Comparison of ENCODE assay signal across 7 cellular contexts in the genomic region with DNA sequence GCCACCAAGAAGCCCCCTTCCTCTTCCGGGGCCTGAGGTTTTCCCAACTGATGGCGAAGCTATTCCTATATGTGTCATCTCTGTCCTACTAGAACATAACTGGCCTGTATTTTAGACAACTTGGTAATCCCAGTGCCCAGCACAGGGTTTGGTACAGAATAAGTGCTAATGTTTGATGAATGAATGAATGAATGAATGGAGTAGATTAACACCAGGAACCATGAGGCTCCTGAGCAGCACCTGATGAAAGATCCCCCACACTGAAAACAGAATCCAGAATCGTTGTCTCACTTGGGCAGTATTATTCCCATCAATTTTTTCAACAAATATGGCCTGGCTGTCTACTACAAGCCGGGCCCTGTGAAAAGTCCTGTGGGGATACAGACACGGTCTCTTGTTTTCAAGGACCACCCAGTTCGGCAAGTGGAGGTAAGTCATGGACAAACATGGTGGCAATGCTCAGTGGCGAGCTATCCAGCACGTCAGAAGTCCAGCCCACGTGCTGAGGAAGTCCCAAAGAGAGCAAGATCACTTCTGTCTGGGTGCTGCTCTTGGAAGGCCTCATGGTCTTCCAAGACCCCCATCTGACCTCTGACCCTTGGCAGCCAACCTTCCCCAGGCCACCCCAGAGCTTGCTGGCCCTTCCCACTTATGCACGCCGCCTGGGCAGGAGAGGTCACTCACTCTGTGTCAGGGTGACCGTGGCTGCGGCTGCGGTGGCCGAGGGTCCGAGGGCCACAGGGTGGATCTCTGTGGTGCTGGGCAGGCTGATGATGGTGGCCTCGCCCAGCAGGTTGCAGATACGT. TPM values are rescaled to one million over a fixed set of nuclear protein-coding genes. Genes with fewer than 3 reads are reported as not detected.
DNase-seq lines count a peak whose midpoint lies in the region; ATAC-seq and TF ChIP-seq lines count a peak whose summit lies in the region.

No MANE protein-coding gene starts in this region.

- 77 to 91% (median 86%) methylated on average over 10 to 18 of the region's 18 CpGs for whole genome bisulfite sequencing in spleen, 5 donors

- TF ChIP-seq CTCF in HEK293 (tag by site-specific recombination; IDR thresholded peaks at IDR 0.05): no peak
- no peak for TF ChIP-seq CTCF in activated B cell treated with CpG ODN at 0.5 μM for 24 hours (IDR thresholded peaks at IDR 0.05)
- TF ChIP-seq CTCF in spleen (IDR thresholded peaks at IDR 0.05 in 8 of 11, conservative IDR thresholded peaks at IDR 0.05 in 3 of 11): no peak

- H3K27me3 ChIP-seq in iPS-15b (ENCODE audit: control insufficient read depth, insufficient read depth, low read length) (no peaks in the 10 kb centered on the region), spleen (replicated peaks in 1 of 7) (no peaks in the 10 kb centered on the region)

- no peak for ATAC-seq in activated B cell treated with CpG ODN at 0.5 μM for 24 hours (ENCODE audit: low read depth)

- H3K4me1 Mint-ChIP-seq in activated B cell treated with CpG ODN at 0.5 μM for 24 hours: peaks cover 70% of the 10 kb centered on the region

- intact Hi-C loops in activated B cell treated with CpG ODN at 0.5 μM for 24 hours (cut with micrococcal nuclease): loop anchor here (2.0 to 5.0 kb wide), 4 partner anchors 39 to 819 kb away; a partner anchor contains a TSS
- intact Hi-C loops in spleen (cut with DNase I; ENCODE audit: low total_unique reads): no loop called here

- CTCF ChIA-PET in HEK293 (lab: Yijun Ruan, JAX) (interaction anchor here (0.7 to 2.0 kb wide), 5 partner anchors 15 to 59 kb away, joined by 3 to 14 read pairs (median 4); no protein-coding TSS in a partner anchor), activated B cell treated with CpG ODN at 0.5 μM for 24 hours (lab: Charles Lee) (interaction anchor here (1.6 kb wide), 1 partner anchor 122 kb away, joined by 7 read pairs; no protein-coding TSS in a partner anchor)

- H3K9me3 Mint-ChIP-seq in activated B cell treated with CpG ODN at 0.5 μM for 24 hours: no peaks in the 10 kb centered on the region

- peak overlapping the region; percentile 75 for H3K27ac Mint-ChIP-seq in activated B cell treated with CpG ODN at 0.5 μM for 24 hours

- no peak for TF ChIP-seq POLR2A in spleen (IDR thresholded peaks at IDR 0.05)

- H3K36me3 Mint-ChIP-seq in activated B cell treated with CpG ODN at 0.5 μM for 24 hours (ENCODE audit: low read depth): peaks cover 16% of the 10 kb centered on the region

- H3K27ac ChIP-seq in HEK293 (ENCODE audit: extremely low read depth, low read depth, low read length) (peak overlapping the region; percentile 51; the same call in 1 of the 2 replicates), spleen (peak overlapping the region; percentile 66 to 99 (median 98))

- H3K9me3 ChIP-seq in HEK293 (ENCODE audit: control insufficient read depth, insufficient read depth, low read depth, low read length): no peaks in the 10 kb centered on the region
- no peaks in the 10 kb centered on the region for H3K9me3 ChIP-seq in iPS-15b (ENCODE audit: control insufficient read depth, insufficient read depth, low read length)
- no peaks in the 10 kb centered on the region for H3K9me3 ChIP-seq in spleen

- DNase-seq in activated B cell treated with CpG ODN at 0.5 μM for 24 hours: no peak
- no peak for DNase-seq in spleen
- no peak for DNase-seq in Ammon's horn (ENCODE audit: low spot score)
- no peak for DNase-seq in NCI-H2029 treated with DMSO at 0.1 percent for 48 hours (lab: John Stamatoyannopoulos, UW)
- no peak for DNase-seq in activated CD4-positive, alpha-beta T cell treated with anti-CD3 and anti-CD28 coated beads for 1 hour

- H3K4me3 ChIP-seq in HEK293 (ENCODE audit: low read depth, low read length) (no peak overlapping the region), iPS-15b (ENCODE audit: low read depth, low read length) (peak overlapping the region; percentile 55), spleen (peak overlapping the region; percentile 14 to 96 (median 88))

- POLR2A ChIA-PET in HEK293 (lab: Yijun Ruan, JAX): interaction anchor here (1.2 to 1.3 kb wide), 2 partner anchors 15 to 129 kb away, joined by 3 read pairs; no protein-coding TSS in a partner anchor
- POLR2A ChIA-PET in activated B cell treated with CpG ODN at 0.5 μM for 24 hours (lab: Charles Lee): interaction anchor here (1.0 to 2.0 kb wide), 5 partner anchors 8 to 96 kb away, joined by 3 to 13 read pairs (median 6); a partner anchor contains a TSS

- H3K27me3 Mint-ChIP-seq in activated B cell treated with CpG ODN at 0.5 μM for 24 hours: no peaks in the 10 kb centered on the region

- H3K9ac ChIP-seq in iPS-15b (ENCODE audit: low read depth, low read length): no peak overlapping the region

- peaks cover 0 to 18% of the 10 kb centered on the region in 2 experiments; a peak in 1 of 3 replicates for H3K36me3 ChIP-seq in HEK293 (ENCODE audit: control insufficient read depth in 2 of 2, insufficient read depth in 1 of 2, low read length in 2 of 2)
- no peaks in the 10 kb centered on the region for H3K36me3 ChIP-seq in iPS-15b (ENCODE audit: control insufficient read depth, insufficient read depth, low read length)
- H3K36me3 ChIP-seq in spleen: peaks cover 0 to 19% (median 5%) of the 10 kb centered on the region in 6 donors

- H3K4me1 ChIP-seq in HEK293 (ENCODE audit: control insufficient read depth, insufficient read depth, low read length) (no peaks in the 10 kb centered on the region), iPS-15b (ENCODE audit: control insufficient read depth, insufficient read depth, low read length) (no peaks in the 10 kb centered on the region), spleen (peaks cover 51 to 87% (median 83%) of the 10 kb centered on the region in 6 donors)

- no peak overlapping the region for H3K4me3 Mint-ChIP-seq in activated B cell treated with CpG ODN at 0.5 μM for 24 hours

TF ChIP-seq in HEK293, 187 proteins besides CTCF, POLR2A, EP300 and RAD21:
- TF ChIP-seq ZNF394 (tag by site-specific recombination; IDR thresholded peaks at IDR 0.05; ENCODE audit: borderline replicate concordance): no peak
- TF ChIP-seq BCL11B (tag by site-specific recombination; IDR thresholded peaks at IDR 0.05; ENCODE audit: low read depth): peak; percentile 54; the same call in 1 of the 2 replicates

RNA-seq across cellular contexts. Expression of a gene that starts 1.0 kb away (rescaled TPM):
- total RNA-seq in activated B cell treated with CpG ODN at 0.5 μM for 24 hours: 10.4 and 11.1 TPM in 2 replicates
- 10 to 100 TPM in 6 of 7 donors, 1 to 10 TPM in 1; 9.3 to 14.3 (median 11.7) TPM for total RNA-seq in spleen
- polyA plus RNA-seq in spleen: 10 to 100 TPM; 10.6 to 15.4 (median 10.8) TPM

RNA-seq across cellular contexts. Expression of a gene that starts 1.9 kb away (rescaled TPM):
- total RNA-seq in activated B cell treated with CpG ODN at 0.5 μM for 24 hours: 8.0 and 9.4 TPM in 2 replicates
- total RNA-seq in spleen: 10 to 100 TPM; 20.2 to 44.7 (median 26.0) TPM
- 10 to 100 TPM in 1 of 3 donors, 1 to 10 TPM in 2; 6.2 to 13.6 (median 6.5) TPM for polyA plus RNA-seq in spleen
